20 cellular contexts compared by ENCODE assay signal in the genomic region with DNA sequence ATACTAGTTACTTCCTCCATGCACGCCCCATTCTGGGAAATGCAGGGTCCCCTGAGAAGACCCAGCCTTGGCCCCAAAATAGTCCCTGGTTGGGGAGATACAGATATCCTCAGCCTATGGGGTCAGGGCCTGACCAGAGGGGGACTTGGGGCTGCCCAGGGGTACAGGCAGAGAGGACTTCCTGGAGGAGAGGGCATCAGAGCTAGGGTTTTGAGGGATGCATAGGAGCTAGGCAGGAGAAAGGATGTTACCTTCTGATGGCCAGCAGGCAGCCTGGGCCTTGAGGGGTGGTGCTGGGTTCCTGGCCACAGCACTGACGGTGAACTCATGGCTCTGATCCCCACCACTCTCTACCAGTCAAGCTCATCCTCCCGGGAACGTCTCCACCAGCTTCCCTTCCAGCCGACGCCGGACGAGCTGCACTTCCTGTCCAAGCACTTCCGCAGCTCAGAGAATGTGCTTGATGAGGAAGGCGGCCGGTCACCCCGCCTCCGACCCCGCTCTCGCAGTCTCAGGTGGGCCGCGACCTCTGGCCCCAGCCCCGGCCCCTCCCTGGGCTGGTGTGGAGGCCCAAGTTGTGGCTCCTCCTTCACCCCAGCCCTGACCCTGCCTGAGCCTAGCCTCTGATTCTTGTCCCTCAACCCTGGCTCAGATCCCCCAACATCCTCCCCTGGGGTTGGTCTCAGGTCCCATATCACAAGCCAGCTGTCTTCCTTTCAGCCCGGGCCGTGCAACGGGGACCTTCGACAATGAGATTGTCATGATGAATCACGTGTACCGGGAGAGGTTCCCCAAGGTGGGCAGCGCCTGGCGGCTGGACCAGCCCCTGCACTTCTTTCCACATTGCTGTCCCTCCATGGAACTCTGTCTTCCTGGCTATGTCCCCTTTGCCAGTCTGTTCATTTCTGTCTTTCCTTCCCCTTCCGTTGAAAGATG. TPM values are rescaled to one million over a fixed set of nuclear protein-coding genes. Genes with fewer than 3 reads are reported as not detected.
DNase-seq lines count a peak whose midpoint lies in the region; ATAC-seq and TF ChIP-seq lines count a peak whose summit lies in the region.
"Had no signal": no experiment of that assay in that cellular context is flagged by ENCODE, and none has a peak within 500 bp of the region (broad histone marks: within the 10 kb centered on the region; RNA-seq: fewer than 3 reads in every experiment).

No MANE protein-coding gene starts in this region.

- no peaks in the 10 kb centered on the region for H3K9me3 ChIP-seq in CD4-positive, alpha-beta T cell (ENCODE audit: control insufficient read depth, low read length)
- H3K9me3 ChIP-seq: SJCRH30, thoracic aorta had no signal

- intact Hi-C loops in CD4-positive, alpha-beta T cell (cut with DNase I, micrococcal nuclease): no loop called here

- no peaks in the 10 kb centered on the region for H3K9me3 Mint-ChIP-seq in CD4-positive, alpha-beta T cell
- H3K9me3 Mint-ChIP-seq in T-cell: no peaks in the 10 kb centered on the region
- H3K9me3 Mint-ChIP-seq in endothelial cell (ENCODE audit: unreplicated experiment): no peaks in the 10 kb centered on the region
- H3K9me3 Mint-ChIP-seq: mesothelial cell of epicardium had no signal

- no peak for TF ChIP-seq CTCF in CD4-positive, alpha-beta T cell (IDR thresholded peaks at IDR 0.05)
- TF ChIP-seq CTCF in endothelial cell (IDR thresholded peaks at IDR 0.05; ENCODE audit: unreplicated experiment): no peak

- POLR2A ChIA-PET in CD4-positive, alpha-beta T cell (lab: Charles Lee): interaction anchor here (2.6 kb wide), 1 partner anchor 29 kb away, joined by 9 read pairs; the partner anchor contains the start of gene PIK3R2
- POLR2A ChIA-PET in T-cell (lab: Charles Lee): interaction anchor here in 1 of 2 donors (0.6 kb wide), 1 partner anchor 19 kb away, joined by 3 read pairs; no protein-coding TSS in a partner anchor

- no peaks in the 10 kb centered on the region for H3K27me3 ChIP-seq in CD4-positive, alpha-beta T cell (ENCODE audit: control insufficient read depth, insufficient read depth, low read length)
- H3K27me3 ChIP-seq: brain microvascular endothelial cell, SJCRH30 had no signal

- peaks cover 20% of the 10 kb centered on the region for H3K4me1 Mint-ChIP-seq in CD4-positive, alpha-beta T cell (ENCODE audit: low read depth)
- H3K4me1 Mint-ChIP-seq in T-cell: peaks cover 21 to 34% (median 21%) of the 10 kb centered on the region in 3 donors
- peaks cover 4% of the 10 kb centered on the region for H3K4me1 Mint-ChIP-seq in endothelial cell (ENCODE audit: unreplicated experiment)

- peak overlapping the region; percentile 52 for H3K27ac ChIP-seq in CD4-positive, alpha-beta T cell (ENCODE audit: low read depth, low read length)
- H3K27ac ChIP-seq: brain microvascular endothelial cell, KMS-11, SJCRH30, thoracic aorta had no signal

- H3K4me3 Mint-ChIP-seq in CD4-positive, alpha-beta T cell: no peak overlapping the region
- H3K4me3 Mint-ChIP-seq in T-cell (no peak overlapping the region), endothelial cell (ENCODE audit: unreplicated experiment) (no peak overlapping the region)
- H3K4me3 Mint-ChIP-seq: mesothelial cell of epicardium had no signal

- no peaks in the 10 kb centered on the region for H3K27me3 Mint-ChIP-seq in CD4-positive, alpha-beta T cell
- H3K27me3 Mint-ChIP-seq in T-cell (no peaks in the 10 kb centered on the region), endothelial cell (ENCODE audit: unreplicated experiment) (peaks cover 10% of the 10 kb centered on the region)

- ATAC-seq in CD4-positive, alpha-beta T cell (ENCODE audit: poor library complexity): no peak
- no peak for ATAC-seq in T-cell (replicated peaks in 1 of 4)
- no peak for ATAC-seq in GM21447 (IDR thresholded peaks at IDR 0.05; ENCODE audit: unreplicated experiment)

- no peak for DNase-seq in CD4-positive, alpha-beta T cell
- DNase-seq in T-cell: no peak
- peak; percentile 46 for DNase-seq in endothelial cell (ENCODE audit: low spot score)
- peak; percentile 56 to 77 for DNase-seq in lung microvascular endothelial cell (ENCODE audit: low read depth in 2 of 2)
- no peak for DNase-seq in germinal center (ENCODE audit: low spot score)
- no peak for DNase-seq in activated CD4-positive, alpha-beta T cell treated with anti-CD3 and anti-CD28 coated beads for 4 hours
- DNase-seq in cerebellar nuclear complex (lab: John Stamatoyannopoulos, UW): no peak
- DNase-seq: activated CD4-positive, CD25-positive, alpha-beta regulatory T cell treated with anti-CD3 and anti-CD28 coated beads, Interleukin-2, amount 50 U/mL, for 72 hours; activated naive CD4-positive, alpha-beta T cell treated with anti-CD3 and anti-CD28 coated beads, Interleukin-2, amount 50 U/mL, for 16 hours; brain microvascular endothelial cell; effector CD8-positive, alpha-beta T cell; HCEC 1CT; NCI-H1092 treated with DMSO at 0.1 percent for 48 hours; NCI-H2107; SJCRH30; stimulated activated CD4-positive, alpha-beta T cell treated with anti-CD3 and anti-CD28 coated beads, Interleukin-12 subunit alpha, Interleukin-12 subunit beta, amount 100 ng/mL, for 4 hours had no signal

- CTCF ChIA-PET in CD4-positive, alpha-beta T cell (lab: Charles Lee): no interaction called here
- CTCF ChIA-PET in T-cell (lab: Charles Lee): interaction anchor here (0.6 to 0.7 kb wide), 2 partner anchors 28 to 29 kb away, joined by 3 read pairs; no protein-coding TSS in a partner anchor

- peaks cover 54% of the 10 kb centered on the region for H3K36me3 Mint-ChIP-seq in CD4-positive, alpha-beta T cell (ENCODE audit: low read depth)
- H3K36me3 Mint-ChIP-seq in T-cell: peaks cover 17% of the 10 kb centered on the region
- no peaks in the 10 kb centered on the region for H3K36me3 Mint-ChIP-seq in endothelial cell (ENCODE audit: low read depth, unreplicated experiment)

- H3K27ac Mint-ChIP-seq in CD4-positive, alpha-beta T cell: no peak overlapping the region
- peak overlapping the region; percentile 69 for H3K27ac Mint-ChIP-seq in T-cell
- peak overlapping the region; percentile 42 for H3K27ac Mint-ChIP-seq in endothelial cell (ENCODE audit: unreplicated experiment)
- H3K27ac Mint-ChIP-seq: mesothelial cell of epicardium had no signal

RNA-seq across cellular contexts. Expression of gene MAST3, which starts 25.6 kb away (rescaled TPM):
- 10 to 100 TPM; 16.1 to 16.4 TPM for total RNA-seq in CD4-positive, alpha-beta T cell
- total RNA-seq in T-cell: 10 to 100 TPM; 42.0 to 60.2 (median 53.2) TPM
- total RNA-seq in endothelial cell (ENCODE audit: unreplicated experiment): 3.9 TPM
- 1.1 and 2.0 TPM in 2 replicates for total RNA-seq in lung microvascular endothelial cell

RNA-seq across cellular contexts. Expression of gene PIK3R2, which starts 29.8 kb away (rescaled TPM):
- total RNA-seq in CD4-positive, alpha-beta T cell: 1 to 10 TPM; 4.6 to 5.6 TPM
- 10 to 100 TPM; 11.8 to 25.5 (median 17.6) TPM for total RNA-seq in T-cell
- 28.0 TPM for total RNA-seq in endothelial cell (ENCODE audit: unreplicated experiment)
- 1.5 and 1.6 TPM in 2 replicates for total RNA-seq in lung microvascular endothelial cell

RNA-seq across cellular contexts. Expression of gene IL12RB1, which starts 36.4 kb away (rescaled TPM):
- total RNA-seq in CD4-positive, alpha-beta T cell: 10 to 100 TPM; 20.5 to 22.5 TPM
- total RNA-seq in T-cell: 10 to 100 TPM; 26.3 to 45.2 (median 39.3) TPM
- total RNA-seq in endothelial cell (ENCODE audit: unreplicated experiment): not detected
- under 0.01 and 0.22 TPM in 2 replicates for total RNA-seq in lung microvascular endothelial cell
- total RNA-seq: mesothelial cell of epicardium, SJCRH30 had no signal

RNA-seq across cellular contexts. Expression of gene IFI30, which starts 50.5 kb away (rescaled TPM):
- total RNA-seq in CD4-positive, alpha-beta T cell: 10 to 100 TPM; 10.6 to 10.7 TPM
- total RNA-seq in T-cell (10 to 100 TPM in 1 of 5 donors, 1 to 10 TPM in 4; 3.2 to 11.8 (median 5.1) TPM), endothelial cell (ENCODE audit: unreplicated experiment) (not detected), lung microvascular endothelial cell (4.4 TPM in 2 replicates)

Comparison
In these comparisons a context has a peak if more than half of its experiments do, and no peak if none do; other contexts are left out.
1. DNase-seq: peak in endothelial cell (single experiment) and lung microvascular endothelial cell (2 of 2); none in CD4-positive, alpha-beta T cell (0 of 10), T-cell (0 of 34), germinal center (single experiment), activated CD4-positive, alpha-beta T cell treated with anti-CD3 and anti-CD28 coated beads for 4 hours (0 of 2) and cerebellar nuclear complex (0 of 2).
2. RNA of gene IL12RB1, which starts 36.4 kb away (total RNA-seq): 26.3 to 45.2 TPM in T-cell and 20.5 to 22.5 TPM in CD4-positive, alpha-beta T cell; not detected in endothelial cell (single experiment) and under 0.01 to 0.22 TPM in lung microvascular endothelial cell; every median in the first group is over 10 times any median in the second.